ENCODE assay signal across 20 cellular contexts in the genomic region with DNA sequence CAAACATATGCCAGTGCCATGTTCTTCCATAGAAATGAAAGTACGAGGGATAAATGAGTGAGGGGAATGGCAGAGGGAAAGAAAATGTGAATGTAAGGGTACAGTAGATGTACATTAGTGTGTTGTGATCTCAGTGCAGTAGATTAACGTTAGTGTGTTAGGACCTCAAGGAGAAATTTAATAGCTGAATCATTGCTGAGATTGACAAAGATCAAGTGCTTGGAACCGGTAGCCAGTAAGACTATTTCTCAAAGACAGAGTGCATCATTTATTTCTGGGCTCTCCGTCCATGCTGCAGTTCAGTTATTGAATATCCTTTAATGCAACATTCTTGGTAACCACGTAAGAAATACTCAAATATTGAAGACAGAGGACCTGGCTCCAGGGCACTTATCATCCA.
"Had no signal": no experiment of that assay in that cellular context is flagged by ENCODE, and none has a peak within 500 bp of the region (broad histone marks: within the 10 kb centered on the region; RNA-seq: fewer than 3 reads in every experiment).

No MANE protein-coding gene starts in this region.

- H3K4me2 ChIP-seq: SK-N-SH had no signal

- H3K4me1 ChIP-seq: testis had no signal

- H3K9ac ChIP-seq: SK-N-SH had no signal

- H3K4me3 ChIP-seq: lung, right atrium auricular region, testis, upper lobe of left lung had no signal

- H3K36me3 ChIP-seq: right atrium auricular region, upper lobe of left lung had no signal

- H3K9me3 ChIP-seq: SK-N-SH, testis had no signal

- ATAC-seq: activated CD8-positive, alpha-beta T cell treated with anti-CD3 and anti-CD28 coated beads, Interleukin-2, amount 10 ng/mL, durations not matched to agents 7 days and 5 days; esophagus mucosa; T-cell had no signal

- H3K27me3 ChIP-seq: right atrium auricular region, testis, upper lobe of left lung had no signal

- DNase-seq: activated CD4-positive, alpha-beta T cell treated with anti-CD3 and anti-CD28 coated beads for 48 hours; activated CD4-positive, CD25-positive, alpha-beta regulatory T cell; activated CD8-positive, alpha-beta T cell treated with anti-CD3 and anti-CD28 coated beads, Interleukin-2, amount 10 ng/mL, durations not matched to agents 7 days and 5 days; activated naive CD4-positive, alpha-beta T cell treated with anti-CD3 and anti-CD28 coated beads for 36 hours; activated T-cell treated with anti-CD3 and anti-CD28 coated beads, Interleukin-2, amount 50 U/mL, for 24 hours; aorta; cerebellar nuclear complex; effector CD4-positive, alpha-beta T cell; occipital lobe; SK-N-SH; small intestine; stimulated activated CD4-positive, alpha-beta T cell treated with anti-CD3 and anti-CD28 coated beads, Interleukin-15, amount 100 ng/mL, for 24 hours; stimulated activated CD4-positive, alpha-beta T cell treated with anti-CD3 and anti-CD28 coated beads, Interleukin-2, amount 100 ng/mL, for 48 hours; T-cell; T-helper 9 cell; testis; upper lobe of left lung had no signal

- H3K27ac ChIP-seq: testis, upper lobe of left lung had no signal
